ENCODE assay signal across 8 cellular contexts in genomic region chr12:10722905-10723866, GRCh38. TPM values are rescaled to one million over a fixed set of nuclear protein-coding genes. Genes with fewer than 3 reads are reported as not detected.
A peak's percentile ranks its signal among the peaks of the same experiment; 100 is the strongest.
DNase-seq lines count a peak whose midpoint lies in the region; ATAC-seq and TF ChIP-seq lines count a peak whose summit lies in the region.

Gene YBX3, minus strand, starts transcription at chr12:10723323. Its CDS starts 212 bp downstream, at chr12:10723111.

- peaks cover 41% of the 10 kb centered on the region for H3K4me1 ChIP-seq in iPS-18a (ENCODE audit: control insufficient read depth, low read depth, low read length)

- DNase-seq in EL = peak; percentile 86
- DNase-seq in KBM-7 = peak; percentile 82
- peak; percentile 48 for DNase-seq in T1000 (lab: John Stamatoyannopoulos, UW)
- DNase-seq in MCF 10A (ENCODE audit: unreplicated experiment) = peak; percentile 91
- DNase-seq in skeletal muscle cell (ENCODE audit: low read depth) = peak; percentile 56
- DNase-seq in NCI-H2107 (lab: John Stamatoyannopoulos, UW) = no peak

- H3K27me3 ChIP-seq in iPS-18a (ENCODE audit: control insufficient read depth, insufficient read depth, low read length) = peaks cover 24% of the 10 kb centered on the region

- peak within 1 kb of the TSS; percentile 99 for H3K4me3 Mint-ChIP-seq in MCF 10A (ENCODE audit: unreplicated experiment)

- H3K9ac ChIP-seq in iPS-18a (ENCODE audit: low read length) = peak within 1 kb of the TSS; percentile 80

- TF ChIP-seq CTCF in MCF 10A (IDR thresholded peaks at IDR 0.05; ENCODE audit: unreplicated experiment) = no peak

- H3K4me3 ChIP-seq in iPS-18a (ENCODE audit: low read length) (peak within 1 kb of the TSS; percentile 77), skeletal muscle cell (ENCODE audit: low read depth, low read length) (peak within 1 kb of the TSS; percentile 98)

- no peaks in the 10 kb centered on the region for H3K27me3 Mint-ChIP-seq in MCF 10A (ENCODE audit: insufficient read depth, unreplicated experiment)

- H3K4me1 Mint-ChIP-seq in MCF 10A (ENCODE audit: insufficient read depth, unreplicated experiment) = peaks cover 26% of the 10 kb centered on the region

- peak within 1 kb of the TSS; percentile 19 for H3K27ac ChIP-seq in iPS-18a (ENCODE audit: low read length)

- H3K36me3 Mint-ChIP-seq in MCF 10A (ENCODE audit: insufficient read depth, unreplicated experiment) = peaks cover 28% of the 10 kb centered on the region

- BruUV-seq in MCF 10A (replicated peaks; lab: Mats Ljungman, UMichigan) = TSS peak; percentile 66

- no peaks in the 10 kb centered on the region for H3K9me3 Mint-ChIP-seq in MCF 10A (ENCODE audit: unreplicated experiment)

- no peaks in the 10 kb centered on the region for H3K9me3 ChIP-seq in iPS-18a (ENCODE audit: control insufficient read depth, low read depth, low read length)

- POLR2A ChIA-PET in MCF 10A (lab: Yijun Ruan, JAX) = interaction anchor here (0.6 to 10.2 kb wide), 27 partner anchors 9 to 1999 kb away, joined by 3 to 192 read pairs (median 5); partner anchors contain the start of genes ETV6, GABARAPL1, MAGOHB and SMIM10L1

- H3K36me3 ChIP-seq in iPS-18a (ENCODE audit: control insufficient read depth, low read depth, low read length) = no peaks in the 10 kb centered on the region

- CTCF ChIA-PET in MCF 10A (lab: Yijun Ruan, JAX) = interaction anchor here (0.6 to 4.0 kb wide), 7 partner anchors 9 to 1695 kb away, joined by 3 to 36 read pairs (median 3); no protein-coding TSS in a partner anchor

- peak; percentile 47 for ATAC-seq in GM21619 (IDR thresholded peaks at IDR 0.05; ENCODE audit: unreplicated experiment)

- peak within 1 kb of the TSS; percentile 98 for H3K27ac Mint-ChIP-seq in MCF 10A (ENCODE audit: low read depth, unreplicated experiment)

- intact Hi-C loops in MCF 10A (cut with micrococcal nuclease) = loop anchor here (1.0 kb wide), 2 partner anchors 27 to 763 kb away; no protein-coding TSS in a partner anchor

- in situ Hi-C loops in KBM-7 (cut with MboI; ENCODE audit: low pct_unique_long_range_greater_than_20kb, low sequenced_read_pairs) = no loop called here

RNA-seq across cellular contexts. Expression of gene YBX3, which starts in this region (rescaled TPM):
- 545 and 577 TPM in 2 replicates for total RNA-seq in MCF 10A (2022)
